ENCODE assay signal across 15 cellular contexts in the genomic region with DNA sequence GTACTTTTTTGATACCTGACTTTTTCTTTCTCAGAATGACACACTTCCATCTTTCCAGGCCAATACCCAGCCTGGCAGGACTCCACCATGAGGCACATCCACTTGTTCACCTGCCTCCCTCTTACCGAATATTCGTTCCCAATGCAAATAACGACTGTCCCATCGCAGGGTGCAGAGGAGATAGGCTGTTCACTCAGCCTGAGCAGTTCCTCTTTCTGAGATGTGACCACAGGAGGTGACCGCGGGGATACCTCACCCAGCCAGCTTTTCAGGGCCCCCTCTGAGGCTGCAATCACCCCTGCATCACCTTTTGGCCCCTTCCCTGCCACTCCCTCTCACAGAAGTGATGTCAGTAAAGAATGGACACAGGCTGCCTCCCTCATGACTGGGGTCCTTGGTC.
"Had no signal": no experiment of that assay in that cellular context is flagged by ENCODE, and none has a peak within 500 bp of the region (broad histone marks: within the 10 kb centered on the region; RNA-seq: fewer than 3 reads in every experiment).

No MANE protein-coding gene starts in this region.

- H3K27ac ChIP-seq: gastrocnemius medialis, heart left ventricle, neural progenitor cell, ovary, sigmoid colon, stomach, thoracic aorta had no signal

- H3K4me1 ChIP-seq: gastrocnemius medialis, heart left ventricle, neural progenitor cell had no signal

- DNase-seq: activated CD4-positive, alpha-beta T cell treated with anti-CD3 and anti-CD28 coated beads, Interleukin-2, amount 10 ng/mL, durations not matched to agents 7 days and 5 days; activated naive CD4-positive, alpha-beta T cell treated with anti-CD3 and anti-CD28 coated beads, Interleukin-2, amount 10 ng/mL, durations not matched to agents 7 days and 5 days; gastrocnemius medialis; heart left ventricle; left colon; midbrain; ovary; sigmoid colon; stimulated activated CD4-positive, alpha-beta T cell treated with anti-CD3 and anti-CD28 coated beads, Interleukin-1b, Interleukin-23, amount 100 ng/mL, for 48 hours; stomach; T-helper 2 cell had no signal

- H3K27me3 ChIP-seq: neural progenitor cell, ovary, sigmoid colon had no signal

- H3K36me3 Mint-ChIP-seq: activated naive CD4-positive, alpha-beta T cell treated with anti-CD3 and anti-CD28 coated beads, Interleukin-2, amount 10 ng/mL, durations not matched to agents 7 days and 5 days; neural progenitor cell had no signal

- ATAC-seq: gastrocnemius medialis, heart left ventricle, left colon had no signal

- H3K9me3 ChIP-seq: gastrocnemius medialis, heart left ventricle, ovary, sigmoid colon, stomach, thoracic aorta had no signal

- H3K9me3 Mint-ChIP-seq: activated CD4-positive, alpha-beta T cell treated with anti-CD3 and anti-CD28 coated beads, Interleukin-2, amount 10 ng/mL, durations not matched to agents 7 days and 5 days had no signal

- H3K27ac Mint-ChIP-seq: activated CD4-positive, alpha-beta T cell treated with anti-CD3 and anti-CD28 coated beads, Interleukin-2, amount 10 ng/mL, durations not matched to agents 7 days and 5 days; activated naive CD4-positive, alpha-beta T cell treated with anti-CD3 and anti-CD28 coated beads, Interleukin-2, amount 10 ng/mL, durations not matched to agents 7 days and 5 days; activated T-helper 1 cell treated with anti-CD3 and anti-CD28 coated beads, Interleukin-12 subunit alpha, Interleukin-12 subunit beta, Interleukin-2, Interleukin-4 antibody, amounts not matched to agents 30 ng/mL and 10 ng/mL and 1 ng/mL, durations not matched to agents 14 hours and 24 hours and 36 hours; neural progenitor cell had no signal

- H3K4me3 Mint-ChIP-seq: activated CD4-positive, alpha-beta T cell treated with anti-CD3 and anti-CD28 coated beads, Interleukin-2, amount 10 ng/mL, durations not matched to agents 7 days and 5 days; activated naive CD4-positive, alpha-beta T cell treated with anti-CD3 and anti-CD28 coated beads, Interleukin-2, amount 10 ng/mL, durations not matched to agents 7 days and 5 days; activated T-helper 1 cell treated with anti-CD3 and anti-CD28 coated beads, Interleukin-12 subunit alpha, Interleukin-12 subunit beta, Interleukin-2, Interleukin-4 antibody, amounts not matched to agents 30 ng/mL and 10 ng/mL and 1 ng/mL, durations not matched to agents 14 hours and 24 hours and 36 hours; neural progenitor cell had no signal

- H3K4me3 ChIP-seq: gastrocnemius medialis, heart left ventricle, lung, neural progenitor cell, ovary, sigmoid colon, stomach, thoracic aorta had no signal

- H3K27me3 Mint-ChIP-seq: activated CD4-positive, alpha-beta T cell treated with anti-CD3 and anti-CD28 coated beads, Interleukin-2, amount 10 ng/mL, durations not matched to agents 7 days and 5 days had no signal

- H3K36me3 ChIP-seq: gastrocnemius medialis, heart left ventricle, neural progenitor cell, ovary, sigmoid colon, thoracic aorta had no signal

- H3K9ac ChIP-seq: neural progenitor cell had no signal

- H3K4me1 Mint-ChIP-seq: activated CD4-positive, alpha-beta T cell treated with anti-CD3 and anti-CD28 coated beads, Interleukin-2, amount 10 ng/mL, durations not matched to agents 7 days and 5 days; activated naive CD4-positive, alpha-beta T cell treated with anti-CD3 and anti-CD28 coated beads, Interleukin-2, amount 10 ng/mL, durations not matched to agents 7 days and 5 days had no signal
